In genomic region chr12:750356-751191, GRCh38 we compare ENCODE assay signal across 8 cellular contexts. TPM values are rescaled to one million over a fixed set of nuclear protein-coding genes. Genes with fewer than 3 reads are reported as not detected.
DNase-seq lines count a peak whose midpoint lies in the region; ATAC-seq and TF ChIP-seq lines count a peak whose summit lies in the region.

No MANE protein-coding gene starts in this region.

- TF ChIP-seq CTCF in A673 (conservative IDR thresholded peaks at IDR 0.05; ENCODE audit: low read depth, low read length) = no peak
- TF ChIP-seq CTCF in HCT116 (IDR thresholded peaks at IDR 0.05 in 2 of 3, conservative IDR thresholded peaks at IDR 0.05 in 1 of 3; ENCODE audit: borderline replicate concordance in 1 of 3, insufficient read depth in 1 of 3, low read depth in 2 of 3, low read length in 2 of 3) = no peak
- TF ChIP-seq CTCF in astrocyte of the cerebellum (IDR thresholded peaks at IDR 0.05; ENCODE audit: low read depth, low read length, missing control alignments) = no peak
- no peak for TF ChIP-seq CTCF in HFFc6 (IDR thresholded peaks at IDR 0.05)

- peaks cover 2% of the 10 kb centered on the region for H3K27me3 Mint-ChIP-seq in HFFc6 (ENCODE audit: insufficient read depth)
- H3K27me3 Mint-ChIP-seq in effector memory CD8-positive, alpha-beta T cell = no peaks in the 10 kb centered on the region

- H3K79me2 ChIP-seq in HCT116 (ENCODE audit: insufficient read depth, low read length) = peaks cover 27% of the 10 kb centered on the region

- H3K27me3 ChIP-seq in A673 (replicated peaks; ENCODE audit: insufficient read depth, low read depth, low read length, poor library complexity) (no peaks in the 10 kb centered on the region), HCT116 (ENCODE audit: insufficient read depth, low read length) (no peaks in the 10 kb centered on the region)

- no peaks in the 10 kb centered on the region for H3K9me3 Mint-ChIP-seq in HFFc6
- no peaks in the 10 kb centered on the region for H3K9me3 Mint-ChIP-seq in effector memory CD8-positive, alpha-beta T cell

- H3K36me3 ChIP-seq in A673 (ENCODE audit: insufficient read depth, low read length, poor library complexity, severe bottlenecking) = no peaks in the 10 kb centered on the region
- no peaks in the 10 kb centered on the region for H3K36me3 ChIP-seq in HCT116 (ENCODE audit: control insufficient read depth in 1 of 2, insufficient read depth in 2 of 2, low read length in 2 of 2)
- no peaks in the 10 kb centered on the region for H3K36me3 ChIP-seq in mesodermal cell (ENCODE audit: control insufficient read depth, insufficient read depth, low read length)

- peaks cover 14% of the 10 kb centered on the region; the same call in 1 of the 2 replicates for H4K20me1 ChIP-seq in HCT116 (ENCODE audit: insufficient read depth)

- no peak for TF ChIP-seq RAD21 in HCT116 (IDR thresholded peaks at IDR 0.05; ENCODE audit: low read depth)

- CTCF ChIA-PET in A673 (lab: Charles Lee) = interaction anchor here (0.7 to 2.4 kb wide), 5 partner anchors 27 to 174 kb away, joined by 3 to 19 read pairs (median 8); no protein-coding TSS in a partner anchor
- CTCF ChIA-PET in HCT116 (lab: Charles Lee) = interaction anchor here (0.6 to 3.2 kb wide), 16 partner anchors 9 to 349 kb away, joined by 3 to 41 read pairs (median 4); partner anchors contain the start of gene CCDC77

- intact Hi-C loops in A673 (cut with micrococcal nuclease; ENCODE audit: unreplicated experiment) (loop anchor here (2.0 to 10.0 kb wide), 3 partner anchors 62 to 844 kb away; partner anchors contain the start of gene FBXL14), HCT116 (cut with micrococcal nuclease) (loop anchor here (1.0 to 5.0 kb wide), 2 partner anchors 108 to 174 kb away; no protein-coding TSS in a partner anchor)

- peak overlapping the region; percentile 73 for H3K27ac ChIP-seq in A673 (ENCODE audit: low read depth, low read length, poor library complexity, severe bottlenecking)
- peak overlapping the region; percentile 62 for H3K27ac ChIP-seq in HCT116 (ENCODE audit: low read depth, low read length)
- H3K27ac ChIP-seq in mesodermal cell (ENCODE audit: low read depth, low read length, severe bottlenecking) = peak overlapping the region; percentile 80

- H3K4me1 Mint-ChIP-seq in HFFc6 (ENCODE audit: low read depth) = peaks cover 7% of the 10 kb centered on the region
- peaks cover 19 to 23% of the 10 kb centered on the region in 2 donors for H3K4me1 Mint-ChIP-seq in effector memory CD8-positive, alpha-beta T cell (ENCODE audit: low read depth in 2 of 2)

- RAD21 ChIA-PET in HCT116 (lab: Charles Lee; ENCODE audit: low non-redundant PET in 1 of 2, low total read pairs in 2 of 2, uncharacterized antibody in 2 of 2, unreplicated experiment in 2 of 2) = interaction anchor here (0.8 to 0.9 kb wide), 2 partner anchors 179 to 180 kb away, joined by 3 read pairs; no protein-coding TSS in a partner anchor

- H3K4me3 Mint-ChIP-seq in HFFc6 = no peak overlapping the region
- H3K4me3 Mint-ChIP-seq in effector memory CD8-positive, alpha-beta T cell = peak overlapping the region in 1 of 2 donors; percentile 65

- H3K4me3 ChIP-seq in A673 (ENCODE audit: low read depth, low read length, poor library complexity, severe bottlenecking) (peak overlapping the region; percentile 92), HCT116 (replicated peaks in 1 of 2; ENCODE audit: low read depth in 1 of 2, low read length in 2 of 2) (peak overlapping the region; percentile 46 to 75), astrocyte of the cerebellum (ENCODE audit: low read depth, low read length) (peak overlapping the region; percentile 90), mesodermal cell (ENCODE audit: extremely low read depth, insufficient read depth, low read length, poor library complexity, severe bottlenecking) (peak overlapping the region; percentile 20)

- H3K9me2 ChIP-seq in HCT116 (ENCODE audit: insufficient read depth) = no peaks in the 10 kb centered on the region

- no TSS peak for BruUV-seq in A673 (replicated peaks; lab: Mats Ljungman, UMichigan)
- TSS peak; percentile 79 for BruUV-seq in HCT116 (replicated peaks; lab: Mats Ljungman, UMichigan)

- H2AFZ ChIP-seq in HCT116 (ENCODE audit: low read depth, low read length, poor library complexity, severe bottlenecking) = peak overlapping the region; percentile 49

- H3K27ac Mint-ChIP-seq in HFFc6 = no peak overlapping the region
- no peak overlapping the region for H3K27ac Mint-ChIP-seq in effector memory CD8-positive, alpha-beta T cell

- H3K9ac ChIP-seq in HCT116 (ENCODE audit: low read length) = peak overlapping the region; percentile 53

- peaks cover 20% of the 10 kb centered on the region for H3K36me3 Mint-ChIP-seq in HFFc6 (ENCODE audit: low read depth)
- peaks cover 16% of the 10 kb centered on the region for H3K36me3 Mint-ChIP-seq in effector memory CD8-positive, alpha-beta T cell (ENCODE audit: insufficient read depth)

- 0 to 53% methylated on average over 2 to 6 of the region's 7 CpGs for WGBS in mesodermal cell (ENCODE audit: insufficient coverage in 2 of 2), 2 experiments

- peak overlapping the region; percentile 91 for H3K4me2 ChIP-seq in HCT116 (ENCODE audit: low read length)

- peaks cover 16% of the 10 kb centered on the region for H3K4me1 ChIP-seq in A673 (ENCODE audit: insufficient read depth, low read length, poor library complexity, severe bottlenecking)
- H3K4me1 ChIP-seq in HCT116 (ENCODE audit: control insufficient read depth in 1 of 2, insufficient read depth in 2 of 2, low read length in 2 of 2) = peaks cover 15 to 35% of the 10 kb centered on the region in 2 experiments; a peak in 3 of 4 replicates
- peaks cover 8% of the 10 kb centered on the region for H3K4me1 ChIP-seq in mesodermal cell (ENCODE audit: control insufficient read depth, insufficient read depth, low read length, poor library complexity, severe bottlenecking)

- no peak for ATAC-seq in HCT116
- ATAC-seq in effector memory CD8-positive, alpha-beta T cell (replicated peaks) = no peak

- in situ Hi-C loops in astrocyte of the cerebellum (cut with HindIII; ENCODE audit: low sequenced_read_pairs) = no loop called here

- H3K9me3 ChIP-seq in A673 (ENCODE audit: low read depth, low read length, poor library complexity, severe bottlenecking) (no peaks in the 10 kb centered on the region), HCT116 (ENCODE audit: control insufficient read depth in 1 of 2, insufficient read depth in 1 of 2, low read depth in 1 of 2, low read length in 2 of 2) (no peaks in the 10 kb centered on the region), mesodermal cell (ENCODE audit: control insufficient read depth, low read length) (no peaks in the 10 kb centered on the region)

- POLR2A ChIA-PET in A673 (lab: Charles Lee; ENCODE audit: low non-redundant PET) (no interaction called here), HCT116 (lab: Charles Lee) (interaction anchor here (0.7 to 2.3 kb wide), 4 partner anchors 108 to 180 kb away, joined by 3 to 23 read pairs (median 4); no protein-coding TSS in a partner anchor)

- DNase-seq in A673 (ENCODE audit: low spot score) = no peak
- no peak for DNase-seq in HCT116 (ENCODE audit: low read depth, low spot score)
- no peak for DNase-seq in astrocyte of the cerebellum (ENCODE audit: low read depth)
- no peak for DNase-seq in HFFc6
- DNase-seq in effector memory CD8-positive, alpha-beta T cell = no peak
- DNase-seq in HK-2 (ENCODE audit: unreplicated experiment) = no peak
- no peak for DNase-seq in DMS114 treated with DMSO at 0.1 percent for 48 hours (lab: John Stamatoyannopoulos, UW; ENCODE audit: unreplicated experiment)

- TF ChIP-seq POLR2A in HCT116 (IDR thresholded peaks at IDR 0.05; ENCODE audit: borderline replicate concordance, extremely low read depth, insufficient read depth, insufficient read length) = no peak

TF ChIP-seq in HCT116, 20 proteins besides CTCF, POLR2A, EP300 and RAD21 (continues in another document):
- TF ChIP-seq YY1 (IDR thresholded peaks at IDR 0.05; ENCODE audit: extremely low read depth, insufficient replicate concordance, low read depth, low read length) = no peak
- TF ChIP-seq ZBTB33 (IDR thresholded peaks at IDR 0.05; ENCODE audit: extremely low read depth, insufficient replicate concordance, low read length) = no peak
- TF ChIP-seq ZFX (IDR thresholded peaks at IDR 0.05) = no peak
- TF ChIP-seq ELF1 (IDR thresholded peaks at IDR 0.05; ENCODE audit: borderline replicate concordance, low read depth) = no peak
- no peak for TF ChIP-seq CEBPB (IDR thresholded peaks at IDR 0.05; ENCODE audit: low read depth)
- TF ChIP-seq FOSL1 (IDR thresholded peaks at IDR 0.05; ENCODE audit: low read depth) = no peak
- TF ChIP-seq CBX3 (IDR thresholded peaks at IDR 0.05; ENCODE audit: low read depth) = no peak
- TF ChIP-seq MAX (IDR thresholded peaks at IDR 0.05) = no peak
- TF ChIP-seq SIN3A (IDR thresholded peaks at IDR 0.05; ENCODE audit: low read depth) = no peak

RNA-seq across cellular contexts. Expression of gene WNK1, which starts 1.8 kb away (rescaled TPM):
- 155 and 161 TPM in 2 replicates for total RNA-seq in A673 (2021)
- total RNA-seq in HCT116 (2021; ENCODE audit: unreplicated experiment) = 81.0 TPM
- 47.9 and 53.0 TPM in 2 replicates for polyA plus RNA-seq in HCT116 (2012)
- 95.2 TPM for polyA plus RNA-seq in mesodermal cell (2013, experiment 1 of 2)
- 88.1 TPM for polyA plus RNA-seq in mesodermal cell (2013, experiment 2 of 2)
- 100 to 1,000 TPM in 2 of 6 experiments, 10 to 100 TPM in 4; 79.5 to 106 (median 94.3) TPM for total RNA-seq in HFFc6 (2021; fragmentation: NEBNext Ultra II Directional; extraction: Animal tissue kit (Norgen Biotek cat#: 25700))

Comparison
In these comparisons a context has a peak if more than half of its experiments do, and no peak if none do; other contexts are left out.
1. H3K4me3 ChIP-seq: peak in every context shown above with its lines; median percentile 92 in A673; 90 in astrocyte of the cerebellum; 60 in HCT116; 20 in mesodermal cell.